ENCODE assay signal across 8 cellular contexts in the genomic region with DNA sequence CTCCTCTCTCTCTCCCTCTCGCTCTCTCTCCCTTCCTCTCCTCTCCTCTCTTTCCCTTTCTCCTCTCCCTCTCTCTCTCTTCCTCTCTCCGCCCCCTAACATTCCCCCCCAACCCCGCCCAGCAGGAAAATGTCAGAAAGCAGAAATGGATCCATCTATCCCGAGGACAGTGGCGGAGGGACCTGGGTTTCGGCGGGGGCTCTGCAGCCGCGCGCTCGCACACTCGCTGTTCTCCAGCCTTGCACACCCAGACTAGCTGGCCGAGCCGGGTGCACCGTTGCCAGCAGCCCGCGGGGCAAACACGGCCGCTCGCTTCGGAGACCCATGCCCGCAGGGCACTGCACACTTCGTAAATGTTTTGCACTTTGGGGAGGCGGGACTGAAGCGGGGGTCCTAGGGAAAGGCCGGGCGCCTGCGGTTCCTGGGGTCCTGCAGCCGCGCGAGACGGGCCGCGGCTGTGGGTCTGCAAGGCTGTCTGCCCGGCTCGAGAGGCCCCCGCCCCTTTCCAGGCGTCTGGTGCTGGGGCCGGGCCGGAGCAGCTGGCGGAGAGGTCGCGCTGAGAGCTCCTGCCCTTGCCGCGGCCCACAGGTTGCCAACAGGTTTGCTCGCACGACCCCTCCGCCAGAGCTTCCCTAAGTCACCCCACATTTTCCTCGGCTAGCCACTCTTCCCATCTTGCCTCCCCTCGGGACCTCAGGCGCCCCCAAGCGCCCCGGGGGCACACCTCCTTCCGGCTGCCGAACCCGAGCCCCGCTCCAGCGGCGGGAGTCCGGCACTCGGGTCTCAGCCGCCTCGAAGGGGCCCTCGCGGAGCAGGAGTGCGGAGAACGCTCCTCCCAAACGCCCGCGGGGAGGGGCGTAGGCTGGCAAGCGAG. TPM values are rescaled to one million over a fixed set of nuclear protein-coding genes. Genes with fewer than 3 reads are reported as not detected.
DNase-seq lines count a peak whose midpoint lies in the region; ATAC-seq and TF ChIP-seq lines count a peak whose summit lies in the region.

No MANE protein-coding gene starts in this region.

- peaks cover 39% of the 10 kb centered on the region for H3K27me3 Mint-ChIP-seq in central memory CD8-positive, alpha-beta T cell

- peaks cover 49% of the 10 kb centered on the region for H3K4me1 Mint-ChIP-seq in central memory CD8-positive, alpha-beta T cell

- peak; percentile 74 for DNase-seq in M059J (ENCODE audit: low read depth)
- peak; percentile 29 to 58 for DNase-seq in central memory CD8-positive, alpha-beta T cell (ENCODE audit: low spot score in 2 of 2)
- DNase-seq in stimulated activated CD4-positive, alpha-beta T cell treated with anti-CD3 and anti-CD28 coated beads, Interleukin-4, amount 100 ng/mL, for 1 hour: peak; percentile 47
- no peak for DNase-seq in RKO (ENCODE audit: low spot score)

- no peaks in the 10 kb centered on the region for H3K36me3 ChIP-seq in ES-I3 (ENCODE audit: insufficient read depth, low read length)

- peaks cover 6% of the 10 kb centered on the region for H3K4me1 ChIP-seq in ES-I3 (ENCODE audit: insufficient read depth, low read length)

- H3K9me3 ChIP-seq in ES-I3 (ENCODE audit: control insufficient read depth, insufficient read depth, low read length): no peaks in the 10 kb centered on the region; the same call in 1 of the 2 replicates

- H3K27ac Mint-ChIP-seq in central memory CD8-positive, alpha-beta T cell (ENCODE audit: low read depth): peak overlapping the region; percentile 100

- H3K4me3 Mint-ChIP-seq in central memory CD8-positive, alpha-beta T cell: peak overlapping the region; percentile 97

- peaks cover 5% of the 10 kb centered on the region for H3K27me3 ChIP-seq in layer of hippocampus (ENCODE audit: control insufficient read depth, insufficient read depth, low read length)

- no peaks in the 10 kb centered on the region for H3K9me3 Mint-ChIP-seq in central memory CD8-positive, alpha-beta T cell

- H3K27ac ChIP-seq in VCaP (peak overlapping the region; percentile 76), layer of hippocampus (ENCODE audit: low read depth, low read length) (peak overlapping the region; percentile 52)

- H3K9ac ChIP-seq in ES-I3 (ENCODE audit: low read depth, low read length): peak overlapping the region; percentile 69; the same call in 1 of the 2 replicates

- H3K36me3 Mint-ChIP-seq in central memory CD8-positive, alpha-beta T cell (ENCODE audit: insufficient read depth): peaks cover 36% of the 10 kb centered on the region

- TF ChIP-seq CTCF in VCaP (conservative IDR thresholded peaks at IDR 0.05): no peak

- ATAC-seq in central memory CD8-positive, alpha-beta T cell (replicated peaks; ENCODE audit: extremely low read depth, poor library complexity, severe bottlenecking): peak; percentile 42
- ATAC-seq in HG02678 (IDR thresholded peaks at IDR 0.05; ENCODE audit: unreplicated experiment): no peak

RNA-seq across cellular contexts. Expression of gene MDGA1, which starts 0.8 kb away (rescaled TPM):
- total RNA-seq in M059J (2014; rRNA removed; shearing (Covaris generic)): 11.8 and 20.8 TPM in 2 replicates
